ENCODE assay signal across 8 cellular contexts in the genomic region with DNA sequence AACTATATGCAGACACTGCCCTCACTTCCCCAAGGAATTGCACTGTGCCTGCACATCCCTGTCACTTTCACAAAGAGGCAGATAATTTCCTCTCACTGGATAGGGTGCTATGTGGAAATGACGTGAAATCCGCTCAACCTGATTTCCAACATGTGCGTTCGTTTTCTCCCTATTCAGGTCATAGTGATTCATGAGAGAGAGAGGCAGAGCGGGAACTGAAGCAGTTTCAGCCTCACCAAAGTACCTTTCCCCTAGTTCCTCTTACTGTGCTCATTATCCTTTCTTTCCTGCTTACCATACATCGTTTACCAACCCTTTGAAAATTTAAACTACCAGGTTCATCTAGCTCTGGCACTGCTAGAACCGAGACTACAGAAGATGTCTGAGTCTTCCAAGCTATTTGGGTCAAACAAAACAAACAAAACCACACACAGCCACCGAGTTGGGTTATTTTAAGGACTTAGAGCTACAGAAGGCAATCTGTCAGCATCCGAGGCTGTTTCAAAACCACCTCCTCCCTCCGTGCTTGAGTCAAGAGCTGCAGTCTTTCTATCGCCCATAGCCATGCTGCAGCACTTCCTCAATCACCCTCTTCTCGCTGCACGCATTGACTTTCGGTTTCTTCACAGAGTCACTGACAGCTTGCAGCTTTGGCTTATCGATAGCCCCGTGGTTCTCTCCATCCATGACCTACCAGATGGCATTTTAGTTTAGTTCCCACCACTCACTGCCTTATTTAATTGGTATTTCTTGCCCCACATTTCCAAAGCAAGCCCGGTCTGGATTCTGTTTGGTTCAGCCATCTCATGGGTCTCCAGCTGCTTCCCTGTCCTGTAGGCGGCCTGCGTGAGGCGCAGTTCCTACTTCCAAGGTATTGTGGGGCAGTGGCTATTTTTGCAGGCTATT.
A peak's percentile ranks its signal among the peaks of the same experiment; 100 is the strongest.
DNase-seq lines count a peak whose midpoint lies in the region; ATAC-seq, FAIRE-seq and TF ChIP-seq lines count a peak whose summit lies in the region.

No MANE protein-coding gene starts in this region.

- 70 to 82% (median 79%) methylated on average over 20 of the region's 20 CpGs for WGBS in psoas muscle, 3 donors

- POLR2A ChIA-PET in endothelial cell of umbilical vein (lab: Charles Lee): no interaction called here

- dilution Hi-C loops in endothelial cell of umbilical vein (cut with MboI; ENCODE audit: extremely low pct_ligation_motif_present, low sequenced_read_pairs): no loop called here

- H3K4me3 ChIP-seq in endothelial cell of umbilical vein (replicated peaks in 1 of 3; ENCODE audit: insufficient read depth in 1 of 3, low read depth in 1 of 3, low read length in 3 of 3) (no peak overlapping the region), psoas muscle (peak overlapping the region; percentile 31), vagina (peak overlapping the region; percentile 11 to 16)

- H3K4me2 ChIP-seq in endothelial cell of umbilical vein (ENCODE audit: insufficient read depth, low read length): no peak overlapping the region

- TF ChIP-seq POLR2A in endothelial cell of umbilical vein (IDR thresholded peaks at IDR 0.05; ENCODE audit: low read depth, low read length) (no peak), vagina (IDR thresholded peaks at IDR 0.05) (no peak)

- FAIRE-seq in endothelial cell of umbilical vein (lab: Jason Lieb, UNC): no peak

- H3K79me2 ChIP-seq in endothelial cell of umbilical vein (ENCODE audit: control insufficient read depth, insufficient read depth, low read length): no peaks in the 10 kb centered on the region

- DNase-seq in NCI-H82 (lab: John Stamatoyannopoulos, UW) (peak; percentile 68), NCI-H82 treated with DMSO at 0.1 percent for 48 hours (lab: John Stamatoyannopoulos, UW; ENCODE audit: unreplicated experiment) (no peak), NCI-H2196 treated with DMSO at 0.1 percent for 48 hours (lab: John Stamatoyannopoulos, UW; ENCODE audit: unreplicated experiment) (peak; percentile 2), endothelial cell of umbilical vein (ENCODE audit: low read depth, low spot score) (peak; percentile 29), psoas muscle (peak; percentile 13 to 37), vagina (ENCODE audit: extremely low spot score in 2 of 2) (no peak)
- peak; percentile 37 to 41 for DNase-seq in activated CD4-positive, alpha-beta T cell treated with anti-CD3 and anti-CD28 coated beads, Interleukin-2, amount 50 U/mL, for 4 hours

- H3K27ac ChIP-seq in endothelial cell of umbilical vein (ENCODE audit: insufficient read depth, low read depth, low read length) (no peak overlapping the region), psoas muscle (no peak overlapping the region), vagina (no peak overlapping the region)

- CTCF ChIA-PET in endothelial cell of umbilical vein (lab: Charles Lee): no interaction called here

- peak; percentile 97 for ATAC-seq in HG02981 (IDR thresholded peaks at IDR 0.05; ENCODE audit: unreplicated experiment)
- peak in 1 of 4 donors; percentile 42 for ATAC-seq in psoas muscle

- H3K36me3 ChIP-seq in endothelial cell of umbilical vein (ENCODE audit: control insufficient read depth in 2 of 2, extremely low read depth in 1 of 2, insufficient read depth in 2 of 2, low read length in 2 of 2) (no peaks in the 10 kb centered on the region), psoas muscle (ENCODE audit: insufficient read depth in 1 of 2, low read depth in 1 of 2) (no peaks in the 10 kb centered on the region), vagina (no peaks in the 10 kb centered on the region)

- TF ChIP-seq CTCF in endothelial cell of umbilical vein (IDR thresholded peaks at IDR 0.05; ENCODE audit: extremely low read depth in 1 of 2, insufficient read depth in 1 of 2, low read depth in 1 of 2, low read length in 2 of 2) (no peak), psoas muscle (IDR thresholded peaks at IDR 0.05) (no peak), vagina (IDR thresholded peaks at IDR 0.05) (no peak)

- no peaks in the 10 kb centered on the region for H3K9me3 ChIP-seq in endothelial cell of umbilical vein (replicated peaks; ENCODE audit: control insufficient read depth, insufficient read depth, low read length)
- no peaks in the 10 kb centered on the region for H3K9me3 ChIP-seq in psoas muscle
- H3K9me3 ChIP-seq in vagina: no peaks in the 10 kb centered on the region

- H3K27me3 ChIP-seq in endothelial cell of umbilical vein (ENCODE audit: control insufficient read depth in 2 of 2, insufficient read depth in 2 of 2, low read length in 2 of 2) (no peaks in the 10 kb centered on the region), psoas muscle (ENCODE audit: insufficient read depth in 3 of 3, low read length in 2 of 3) (no peaks in the 10 kb centered on the region), vagina (no peaks in the 10 kb centered on the region)

- no peaks in the 10 kb centered on the region for H3K9me1 ChIP-seq in endothelial cell of umbilical vein (replicated peaks; ENCODE audit: control insufficient read depth, extremely low read depth, insufficient read depth, low read length)

- BruUV-seq in endothelial cell of umbilical vein (replicated peaks; lab: Mats Ljungman, UMichigan): no TSS peak

- H3K9ac ChIP-seq in endothelial cell of umbilical vein (replicated peaks; ENCODE audit: extremely low read depth, insufficient read depth, low read length): no peak overlapping the region

- no peak overlapping the region for H2AFZ ChIP-seq in endothelial cell of umbilical vein (ENCODE audit: low read depth, low read length)

- no peaks in the 10 kb centered on the region for H4K20me1 ChIP-seq in endothelial cell of umbilical vein (replicated peaks; ENCODE audit: control insufficient read depth, extremely low read depth, insufficient read depth, low read length)

- intact Hi-C loops in endothelial cell of umbilical vein (cut with micrococcal nuclease): no loop called here
- intact Hi-C loops in psoas muscle (cut with DNase I): no loop called here
- intact Hi-C loops in vagina (cut with DNase I): no loop called here

- H3K4me1 ChIP-seq in endothelial cell of umbilical vein (ENCODE audit: control insufficient read depth, extremely low read depth, insufficient read depth, low read length) (no peaks in the 10 kb centered on the region), psoas muscle (no peaks in the 10 kb centered on the region), vagina (no peaks in the 10 kb centered on the region)

TF ChIP-seq in endothelial cell of umbilical vein, 7 proteins besides CTCF, POLR2A, EP300 and RAD21:
- TF ChIP-seq GATA2 (IDR thresholded peaks at IDR 0.05; ENCODE audit: insufficient read depth, insufficient read length, low read depth, low read length) (no peak), MYC (IDR thresholded peaks at IDR 0.05; ENCODE audit: low read depth, low read length) (no peak), POLR2AphosphoS5 (IDR thresholded peaks at IDR 0.05; ENCODE audit: insufficient read depth, low read depth, low read length) (no peak), EZH2 (IDR thresholded peaks at IDR 0.05; ENCODE audit: borderline replicate concordance, low read depth, low read length, severe bottlenecking) (no peak), JUN (IDR thresholded peaks at IDR 0.05; ENCODE audit: borderline replicate concordance, insufficient read depth, insufficient read length, low read depth) (no peak), FOS (IDR thresholded peaks at IDR 0.05; ENCODE audit: borderline replicate concordance, insufficient read depth, low read length) (no peak)
- TF ChIP-seq, protein P1, sequence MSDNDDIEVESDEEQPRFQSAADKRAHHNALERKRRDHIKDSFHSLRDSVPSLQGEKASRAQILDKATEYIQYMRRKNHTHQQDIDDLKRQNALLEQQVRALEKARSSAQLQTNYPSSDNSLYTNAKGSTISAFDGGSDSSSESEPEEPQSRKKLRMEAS (IDR thresholded peaks at IDR 0.05; ENCODE audit: insufficient read depth, insufficient read length): no peak

Comparison
In these comparisons a context has a peak if more than half of its experiments do, and no peak if none do; other contexts are left out.
1. DNase-seq: peak in NCI-H82 (single experiment), NCI-H2196 treated with DMSO at 0.1 percent for 48 hours (single experiment), activated CD4-positive, alpha-beta T cell treated with anti-CD3 and anti-CD28 coated beads, Interleukin-2, amount 50 U/mL, for 4 hours (2 of 2), endothelial cell of umbilical vein (single experiment) and psoas muscle (2 of 2); none in NCI-H82 treated with DMSO at 0.1 percent for 48 hours (single experiment) and vagina (0 of 2).
2. H3K4me3 ChIP-seq: peak in psoas muscle (single experiment) and vagina (2 of 2); none in endothelial cell of umbilical vein (0 of 3).